13 cellular contexts compared by ENCODE assay signal in genomic region chr2:69779258-69779989, GRCh38. TPM values are rescaled to one million over a fixed set of nuclear protein-coding genes. Genes with fewer than 3 reads are reported as not detected.
DNase-seq lines count a peak whose midpoint lies in the region; ATAC-seq, FAIRE-seq and TF ChIP-seq lines count a peak whose summit lies in the region.
"Had no signal": no experiment of that assay in that cellular context is flagged by ENCODE, and none has a peak within 500 bp of the region (broad histone marks: within the 10 kb centered on the region; RNA-seq: fewer than 3 reads in every experiment).

No MANE protein-coding gene starts in this region.

- DNase-seq in Caki2 (ENCODE audit: low read depth) = peak; percentile 67
- peak; percentile 52 for DNase-seq in NCI-H2171 (lab: John Stamatoyannopoulos, UW)
- DNase-seq in bronchial epithelial cell (ENCODE audit: low read depth) = peak; percentile 93
- peak in 1 of 3 donors; percentile 78 for DNase-seq in mucosa of descending colon
- DNase-seq in NCI-H748 treated with DMSO at 0.1 percent for 48 hours (lab: John Stamatoyannopoulos, UW) = no peak
- no peak for DNase-seq in mesenteric fat pad (ENCODE audit: low spot score)
- DNase-seq: activated CD8-positive, alpha-beta memory T cell treated with anti-CD3 and anti-CD28 coated beads, Interleukin-2, amount 10 ng/mL, durations not matched to agents 7 days and 5 days; NCI-H2029 had no signal

- intact Hi-C loops in mucosa of descending colon (cut with DNase I, micrococcal nuclease) = no loop called here

- in situ Hi-C loops in Caki2 (cut with HindIII; ENCODE audit: low pct_unique_long_range_greater_than_20kb, low sequenced_read_pairs) = no loop called here

- TF ChIP-seq CTCF in bronchial epithelial cell (IDR thresholded peaks at IDR 0.05; ENCODE audit: insufficient read depth, low read length, severe bottlenecking) (no peak), mucosa of descending colon (IDR thresholded peaks at IDR 0.05) (no peak)

- H3K27me3 ChIP-seq in bronchial epithelial cell (ENCODE audit: control insufficient read depth, insufficient read depth, low read length) = no peaks in the 10 kb centered on the region
- H3K27me3 ChIP-seq: neutrophil, SJSA1 had no signal

- ATAC-seq in mucosa of descending colon (peak; percentile 80), HG03378 (IDR thresholded peaks at IDR 0.05; ENCODE audit: unreplicated experiment) (no peak), HG03571 (IDR thresholded peaks at IDR 0.05; ENCODE audit: unreplicated experiment) (no peak)
- ATAC-seq: activated CD8-positive, alpha-beta memory T cell treated with anti-CD3 and anti-CD28 coated beads, Interleukin-2, amount 10 ng/mL, durations not matched to agents 7 days and 5 days had no signal

- H3K9me3 ChIP-seq in mucosa of descending colon = no peaks in the 10 kb centered on the region
- H3K9me3 ChIP-seq: neutrophil, SJSA1 had no signal

- no peak for FAIRE-seq in bronchial epithelial cell (lab: Jason Lieb, UNC)
- FAIRE-seq: GM12892 had no signal

- H3K4me3 ChIP-seq in bronchial epithelial cell (ENCODE audit: low read depth, low read length) = no peak overlapping the region
- no peak overlapping the region for H3K4me3 ChIP-seq in mucosa of descending colon
- H3K4me3 ChIP-seq: SJSA1 had no signal

- H3K36me3 ChIP-seq in bronchial epithelial cell (ENCODE audit: control insufficient read depth, insufficient read depth, low read length) (peaks cover 4% of the 10 kb centered on the region), mucosa of descending colon (ENCODE audit: low read depth) (no peaks in the 10 kb centered on the region)
- H3K36me3 ChIP-seq: SJSA1 had no signal

- peaks cover 47% of the 10 kb centered on the region for H3K4me1 ChIP-seq in mucosa of descending colon (ENCODE audit: low read depth)

RNA-seq across cellular contexts. Expression of gene ANXA4, which starts 37.5 kb away (rescaled TPM):
- total RNA-seq in Caki2 (2014; rRNA removed; shearing (Covaris generic); ENCODE audit: low replicate concordance) = 309 and 330 TPM in 2 replicates
- 15.0 and 26.4 TPM in 2 replicates for total RNA-seq in bronchial epithelial cell
- 100 to 1,000 TPM; 176 to 345 (median 228) TPM for total RNA-seq in mucosa of descending colon
- 58.3 TPM for total RNA-seq in mesenteric fat pad

RNA-seq across cellular contexts. Expression of gene GMCL1, which starts 50.0 kb away (rescaled TPM):
- 12.8 and 16.9 TPM in 2 replicates for total RNA-seq in Caki2 (2014; rRNA removed; shearing (Covaris generic); ENCODE audit: low replicate concordance)
- 8.3 and 9.5 TPM in 2 replicates for total RNA-seq in bronchial epithelial cell
- total RNA-seq in mucosa of descending colon = 10 to 100 TPM; 13.5 to 30.2 (median 18.8) TPM
- 26.5 TPM for total RNA-seq in mesenteric fat pad

Comparison
In these comparisons a context has a peak if more than half of its experiments do, and no peak if none do; other contexts are left out.
1. DNase-seq: peak in Caki2 (single experiment), NCI-H2171 (single experiment) and bronchial epithelial cell (single experiment); none in NCI-H748 treated with DMSO at 0.1 percent for 48 hours (single experiment) and mesenteric fat pad (single experiment).